2 cellular contexts compared by ENCODE assay signal in genomic region chr22:50176850-50177536, GRCh38.
TF ChIP-seq lines count a peak whose summit lies in the region.

No MANE protein-coding gene starts in this region.

TF ChIP-seq in HepG2, 621 proteins besides CTCF, POLR2A, EP300 and RAD21:
- TF ChIP-seq SIN3A (IDR thresholded peaks at IDR 0.05; ENCODE audit: borderline replicate concordance, low read depth, low read length) (no peak), SMARCC2 (IDR thresholded peaks at IDR 0.05) (no peak), GMEB1 (CRISPR knock-in tag; IDR thresholded peaks at IDR 0.05; ENCODE audit: borderline replicate concordance) (no peak), ZNF12 (CRISPR knock-in tag; IDR thresholded peaks at IDR 0.05) (no peak), ZNF34 (CRISPR knock-in tag; IDR thresholded peaks at IDR 0.05; ENCODE audit: borderline replicate concordance) (no peak), ZNF687 (CRISPR knock-in tag; IDR thresholded peaks at IDR 0.05) (no peak), TEAD2 (CRISPR knock-in tag; IDR thresholded peaks at IDR 0.05) (no peak), ZNF597 (CRISPR knock-in tag; IDR thresholded peaks at IDR 0.05) (no peak), ISX (CRISPR knock-in tag; conservative IDR thresholded peaks at IDR 0.05) (no peak), MATR3 (CRISPR knock-in tag; IDR thresholded peaks at IDR 0.05) (no peak), ZFP37 (CRISPR knock-in tag; IDR thresholded peaks at IDR 0.05; ENCODE audit: borderline replicate concordance) (no peak), MAX (IDR thresholded peaks at IDR 0.05) (no peak), ARNTL (CRISPR knock-in tag; IDR thresholded peaks at IDR 0.05) (no peak), DNMT1 (CRISPR knock-in tag; IDR thresholded peaks at IDR 0.05) (no peak), ZNF468 (CRISPR knock-in tag; IDR thresholded peaks at IDR 0.05) (no peak)

TF ChIP-seq in H1, 55 proteins besides CTCF, POLR2A, EP300 and RAD21:
- TF ChIP-seq KDM5A (IDR thresholded peaks at IDR 0.05; ENCODE audit: low read length) (no peak), KDM1A (IDR thresholded peaks at IDR 0.05; ENCODE audit: borderline replicate concordance, low read length) (no peak), TEAD4 (IDR thresholded peaks at IDR 0.05; ENCODE audit: low read depth, low read length) (no peak), RNF2 (IDR thresholded peaks at IDR 0.05; ENCODE audit: borderline replicate concordance, low read depth, low read length, missing control alignments, poor library complexity, severe bottlenecking) (no peak), NRF1 (IDR thresholded peaks at IDR 0.05; ENCODE audit: low read depth, low read length) (no peak), HDAC2 (IDR thresholded peaks at IDR 0.05; ENCODE audit: borderline replicate concordance in 1 of 2, low read depth in 2 of 2, low read length in 2 of 2) (no peak), FOSL1 (IDR thresholded peaks at IDR 0.05; ENCODE audit: insufficient read depth, low read depth, low read length) (no peak), BACH1 (IDR thresholded peaks at IDR 0.05; ENCODE audit: low read length) (no peak), CBX8 (IDR thresholded peaks at IDR 0.05; ENCODE audit: borderline replicate concordance, low read depth, low read length) (no peak), BRCA1 (IDR thresholded peaks at IDR 0.05; ENCODE audit: low read depth, low read length) (no peak), SP4 (IDR thresholded peaks at IDR 0.05; ENCODE audit: low read length) (no peak), NANOG (IDR thresholded peaks at IDR 0.05; ENCODE audit: insufficient read depth, low read depth, low read length, poor library complexity, severe bottlenecking) (no peak), SAP30 (IDR thresholded peaks at IDR 0.05; ENCODE audit: insufficient read depth, insufficient replicate concordance, low read length) (no peak), HDAC6 (IDR thresholded peaks at IDR 0.05; ENCODE audit: low read depth, low read length) (no peak), YY1 (IDR thresholded peaks at IDR 0.05; ENCODE audit: low read depth, low read length) (no peak), BCL11A (IDR thresholded peaks at IDR 0.05; ENCODE audit: low read depth in 2 of 2, low read length in 2 of 2) (no peak), POU5F1 (IDR thresholded peaks at IDR 0.05; ENCODE audit: low read depth, low read length) (no peak)
